ENCODE assay signal across 1 cellular context in the genomic region with DNA sequence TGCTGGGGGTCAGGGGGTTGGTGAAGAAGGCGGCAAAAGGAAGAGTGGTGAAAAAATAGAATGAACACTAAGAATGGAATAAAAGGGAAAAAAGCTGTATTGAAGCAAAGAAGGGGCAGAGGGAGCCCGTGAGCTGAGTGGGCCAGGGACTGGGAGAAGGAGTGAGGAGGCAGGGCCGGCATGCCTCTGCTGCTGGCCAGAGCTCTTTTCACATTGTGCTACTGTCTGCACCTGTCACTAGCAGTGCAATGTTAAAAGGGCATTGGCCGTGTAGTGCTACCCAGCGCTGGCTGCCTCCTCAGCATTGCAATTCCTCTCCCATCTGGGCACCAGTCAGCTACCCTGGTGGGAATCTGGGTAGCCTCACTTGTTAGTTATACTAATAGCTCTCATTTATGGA.
TF ChIP-seq lines count a peak whose summit lies in the region.

No MANE protein-coding gene starts in this region.

TF ChIP-seq in HepG2, 621 proteins besides CTCF, POLR2A, EP300 and RAD21:
- TF ChIP-seq STAG1 (CRISPR knock-in tag; IDR thresholded peaks at IDR 0.05), result 0 out of 2 replicates have a peak, but pooled peaks have one; percentile 19
- TF ChIP-seq MIXL1 (CRISPR knock-in tag; IDR thresholded peaks at IDR 0.05), result no peak
- TF ChIP-seq KDM1A (CRISPR knock-in tag; IDR thresholded peaks at IDR 0.05), result no peak
- TF ChIP-seq ZFP90 (CRISPR knock-in tag; IDR thresholded peaks at IDR 0.05; ENCODE audit: borderline replicate concordance), result 0 out of 2 replicates have a peak, but pooled peaks have one; percentile 50
- no peak for TF ChIP-seq KLF6 (CRISPR knock-in tag; IDR thresholded peaks at IDR 0.05)
- no peak for TF ChIP-seq GPN1 (CRISPR knock-in tag; IDR thresholded peaks at IDR 0.05; ENCODE audit: borderline replicate concordance)
- TF ChIP-seq TEAD3 (CRISPR knock-in tag; optimal IDR thresholded peaks at IDR 0.05; ENCODE audit: borderline replicate concordance), result peak; percentile 19
- 0 out of 2 replicates have a peak, but pooled peaks have one; percentile 26 for TF ChIP-seq KMT2B (CRISPR knock-in tag; IDR thresholded peaks at IDR 0.05)
- TF ChIP-seq, protein P1, sequence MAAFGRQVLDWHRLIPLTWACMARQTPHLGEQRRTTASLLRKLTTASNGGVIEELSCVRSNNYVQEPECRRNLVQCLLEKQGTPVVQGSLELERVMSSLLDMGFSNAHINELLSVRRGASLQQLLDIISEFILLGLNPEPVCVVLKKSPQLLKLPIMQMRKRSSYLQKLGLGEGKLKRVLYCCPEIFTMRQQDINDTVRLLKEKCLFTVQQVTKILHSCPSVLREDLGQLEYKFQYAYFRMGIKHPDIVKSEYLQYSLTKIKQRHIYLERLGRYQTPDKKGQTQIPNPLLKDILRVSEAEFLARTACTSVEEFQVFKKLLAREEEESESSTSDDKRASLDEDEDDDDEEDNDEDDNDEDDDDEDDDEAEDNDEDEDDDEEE (CRISPR knock-in tag; IDR thresholded peaks at IDR 0.05), result 0 out of 2 replicates have a peak, but pooled peaks have one; percentile 32
- TF ChIP-seq MAX (IDR thresholded peaks at IDR 0.05), result 0 out of 2 replicates have a peak, but pooled peaks have one; percentile 14
